ENCODE assay signal across 8 cellular contexts in genomic region chr17:59827721-59828477, GRCh38.
DNase-seq lines count a peak whose midpoint lies in the region; ATAC-seq and TF ChIP-seq lines count a peak whose summit lies in the region.

No MANE protein-coding gene starts in this region.

- DNase-seq in ACHN (peak; percentile 95), HCEC 1CT (peak; percentile 19), mucosa of descending colon (no peak), NCI-H1105 (lab: John Stamatoyannopoulos, UW) (no peak), T1000 (lab: John Stamatoyannopoulos, UW) (no peak), cardiac septum (ENCODE audit: low spot score) (no peak)
- DNase-seq in activated CD8-positive, alpha-beta T cell treated with anti-CD3 and anti-CD28 coated beads, Interleukin-2, amount 10 ng/mL, durations not matched to agents 7 days and 5 days, result no peak
- no peak for DNase-seq in activated CD4-positive, alpha-beta T cell treated with anti-CD3 and anti-CD28 coated beads, Interleukin-2, amount 50 U/mL, for 4 hours

- H3K4me3 ChIP-seq in mucosa of descending colon, result no peak overlapping the region

- peak overlapping the region; percentile 72 for H3K4me3 Mint-ChIP-seq in activated CD8-positive, alpha-beta T cell treated with anti-CD3 and anti-CD28 coated beads, Interleukin-2, amount 10 ng/mL, durations not matched to agents 7 days and 5 days

- peaks cover 49% of the 10 kb centered on the region for H3K4me1 ChIP-seq in mucosa of descending colon (ENCODE audit: low read depth)

- intact Hi-C loops in mucosa of descending colon (cut with DNase I, micrococcal nuclease), result no loop called here
- intact Hi-C loops in cardiac septum (cut with DNase I), result no loop called here

- peak; percentile 17 for ATAC-seq in activated CD8-positive, alpha-beta T cell treated with anti-CD3 and anti-CD28 coated beads, Interleukin-2, amount 10 ng/mL, durations not matched to agents 7 days and 5 days
- ATAC-seq in mucosa of descending colon, result peak; percentile 42

- in situ Hi-C loops in ACHN (cut with HindIII; ENCODE audit: low pct_ligation_motif_present, low pct_unique_long_range_greater_than_20kb, low sequenced_read_pairs), result no loop called here

- TF ChIP-seq CTCF in mucosa of descending colon (IDR thresholded peaks at IDR 0.05), result no peak

- CTCF ChIA-PET in activated CD8-positive, alpha-beta T cell treated with anti-CD3 and anti-CD28 coated beads, Interleukin-2, amount 10 ng/mL, durations not matched to agents 7 days and 5 days (lab: Charles Lee), result interaction anchor here (0.8 to 12.3 kb wide), 11 partner anchors 10 to 120 kb away, joined by 3 to 102 read pairs (median 6); partner anchors contain the start of genes PTRH2 and VMP1

- peaks cover 19% of the 10 kb centered on the region for H3K36me3 Mint-ChIP-seq in activated CD8-positive, alpha-beta T cell treated with anti-CD3 and anti-CD28 coated beads, Interleukin-2, amount 10 ng/mL, durations not matched to agents 7 days and 5 days (ENCODE audit: low read depth)

- H3K9me3 Mint-ChIP-seq in activated CD8-positive, alpha-beta T cell treated with anti-CD3 and anti-CD28 coated beads, Interleukin-2, amount 10 ng/mL, durations not matched to agents 7 days and 5 days (ENCODE audit: insufficient read depth), result no peaks in the 10 kb centered on the region

- peak overlapping the region; percentile 96 for H3K27ac Mint-ChIP-seq in activated CD8-positive, alpha-beta T cell treated with anti-CD3 and anti-CD28 coated beads, Interleukin-2, amount 10 ng/mL, durations not matched to agents 7 days and 5 days

- peaks cover 4% of the 10 kb centered on the region for H3K36me3 ChIP-seq in mucosa of descending colon (ENCODE audit: low read depth)

- H3K27me3 Mint-ChIP-seq in activated CD8-positive, alpha-beta T cell treated with anti-CD3 and anti-CD28 coated beads, Interleukin-2, amount 10 ng/mL, durations not matched to agents 7 days and 5 days (ENCODE audit: low read depth), result no peaks in the 10 kb centered on the region

- H3K9me3 ChIP-seq in mucosa of descending colon, result no peaks in the 10 kb centered on the region

- peaks cover 71% of the 10 kb centered on the region for H3K4me1 Mint-ChIP-seq in activated CD8-positive, alpha-beta T cell treated with anti-CD3 and anti-CD28 coated beads, Interleukin-2, amount 10 ng/mL, durations not matched to agents 7 days and 5 days (ENCODE audit: low read depth)

- POLR2A ChIA-PET in activated CD8-positive, alpha-beta T cell treated with anti-CD3 and anti-CD28 coated beads, Interleukin-2, amount 10 ng/mL, durations not matched to agents 7 days and 5 days (lab: Charles Lee), result interaction anchor here (0.6 to 11.5 kb wide), 12 partner anchors 8 to 1490 kb away, joined by 3 to 461 read pairs (median 7); no protein-coding TSS in a partner anchor

Comparison
In these comparisons a context has a peak if more than half of its experiments do, and no peak if none do; other contexts are left out.
1. DNase-seq: peak in ACHN (single experiment) and HCEC 1CT (single experiment); none in activated CD8-positive, alpha-beta T cell treated with anti-CD3 and anti-CD28 coated beads, Interleukin-2, amount 10 ng/mL, durations not matched to agents 7 days and 5 days (single experiment), mucosa of descending colon (0 of 3), NCI-H1105 (single experiment), T1000 (single experiment), activated CD4-positive, alpha-beta T cell treated with anti-CD3 and anti-CD28 coated beads, Interleukin-2, amount 50 U/mL, for 4 hours (0 of 2) and cardiac septum (single experiment).